ENCODE assay signal across 8 cellular contexts in the genomic region with DNA sequence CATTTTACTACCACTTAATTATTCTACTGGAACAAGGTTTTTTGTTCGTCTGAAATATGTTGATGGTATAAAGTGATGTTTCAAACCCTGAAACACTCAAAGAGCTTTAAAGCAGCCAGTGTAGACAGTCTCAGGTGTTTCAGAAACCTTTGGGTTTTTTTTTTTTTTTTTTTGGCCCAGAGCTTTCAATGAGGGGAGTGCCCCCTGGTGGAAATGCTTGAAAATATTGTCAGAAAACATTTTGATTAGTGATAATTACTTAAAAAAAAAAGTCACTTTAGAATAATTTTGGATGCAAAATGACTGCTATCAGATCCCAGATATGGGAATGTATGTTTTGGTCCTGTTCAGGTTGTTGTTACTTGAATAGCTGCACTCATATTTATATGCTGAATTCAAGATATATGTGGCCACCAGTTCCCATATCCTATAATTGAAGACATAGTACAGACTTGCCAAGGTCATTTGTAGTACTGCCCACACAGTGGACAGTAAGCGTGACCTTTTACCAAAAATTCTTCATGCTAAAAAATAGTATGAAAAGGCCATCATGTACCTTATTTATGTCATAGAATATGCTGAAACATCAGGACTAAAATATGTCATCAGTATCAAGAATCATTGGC. TPM values are rescaled to one million over a fixed set of nuclear protein-coding genes. Genes with fewer than 3 reads are reported as not detected.
DNase-seq lines count a peak whose midpoint lies in the region; ATAC-seq and TF ChIP-seq lines count a peak whose summit lies in the region.

No MANE protein-coding gene starts in this region.

- H3K27ac Mint-ChIP-seq in type B pancreatic cell = no peak overlapping the region

- H3K9me3 Mint-ChIP-seq in type B pancreatic cell = no peaks in the 10 kb centered on the region

- peak; percentile 85 for TF ChIP-seq CTCF in type B pancreatic cell (conservative IDR thresholded peaks at IDR 0.05)

- no peaks in the 10 kb centered on the region for H3K27me3 Mint-ChIP-seq in type B pancreatic cell

- no peak for ATAC-seq in HG03460 (IDR thresholded peaks at IDR 0.05; ENCODE audit: unreplicated experiment)

- DNase-seq in NCI-H2196 (lab: John Stamatoyannopoulos, UW; ENCODE audit: unreplicated experiment) (peak; percentile 4), NCI-H2196 treated with DMSO at 0.1 percent for 48 hours (lab: John Stamatoyannopoulos, UW; ENCODE audit: unreplicated experiment) (no peak), HS-27A (ENCODE audit: low read depth) (peak; percentile 9), T follicular helper cell (ENCODE audit: low read depth) (peak; percentile 7), glomerular visceral epithelial cell (ENCODE audit: extremely low spot score) (peak; percentile 5), type B pancreatic cell (ENCODE audit: extremely low spot score, unreplicated experiment) (no peak), GDM1 (lab: John Stamatoyannopoulos, UW) (no peak)

- H3K36me3 Mint-ChIP-seq in type B pancreatic cell = peaks cover 14% of the 10 kb centered on the region

- no peak overlapping the region for H3K4me3 Mint-ChIP-seq in type B pancreatic cell

- H3K4me1 Mint-ChIP-seq in type B pancreatic cell (ENCODE audit: unreplicated experiment) = peaks cover 8% of the 10 kb centered on the region

RNA-seq across cellular contexts. Expression of a gene that starts 35.9 kb away (rescaled TPM):
- total RNA-seq in type B pancreatic cell (ENCODE audit: low replicate concordance) = 37.1 and 39.9 TPM in 2 replicates

Comparison
In these comparisons a context has a peak if more than half of its experiments do, and no peak if none do; other contexts are left out.
1. DNase-seq: peak in NCI-H2196 (single experiment), HS-27A (single experiment), T follicular helper cell (single experiment) and glomerular visceral epithelial cell (single experiment); none in NCI-H2196 treated with DMSO at 0.1 percent for 48 hours (single experiment), type B pancreatic cell (single experiment) and GDM1 (single experiment).